ENCODE assay signal across 1 cellular context in genomic region chr1:237191403-237191802, GRCh38.
TF ChIP-seq lines count a peak whose summit lies in the region.

No MANE protein-coding gene starts in this region.

TF ChIP-seq in GM23338, 12 proteins besides CTCF, POLR2A, EP300 and RAD21 (continued from another document):
- no peak for TF ChIP-seq ZNF462 (CRISPR knock-in tag; IDR thresholded peaks at IDR 0.05)
- TF ChIP-seq ZNF331 (CRISPR knock-in tag; IDR thresholded peaks at IDR 0.05; ENCODE audit: low read depth) = no peak
